27 cellular contexts compared by ENCODE assay signal in the genomic region with DNA sequence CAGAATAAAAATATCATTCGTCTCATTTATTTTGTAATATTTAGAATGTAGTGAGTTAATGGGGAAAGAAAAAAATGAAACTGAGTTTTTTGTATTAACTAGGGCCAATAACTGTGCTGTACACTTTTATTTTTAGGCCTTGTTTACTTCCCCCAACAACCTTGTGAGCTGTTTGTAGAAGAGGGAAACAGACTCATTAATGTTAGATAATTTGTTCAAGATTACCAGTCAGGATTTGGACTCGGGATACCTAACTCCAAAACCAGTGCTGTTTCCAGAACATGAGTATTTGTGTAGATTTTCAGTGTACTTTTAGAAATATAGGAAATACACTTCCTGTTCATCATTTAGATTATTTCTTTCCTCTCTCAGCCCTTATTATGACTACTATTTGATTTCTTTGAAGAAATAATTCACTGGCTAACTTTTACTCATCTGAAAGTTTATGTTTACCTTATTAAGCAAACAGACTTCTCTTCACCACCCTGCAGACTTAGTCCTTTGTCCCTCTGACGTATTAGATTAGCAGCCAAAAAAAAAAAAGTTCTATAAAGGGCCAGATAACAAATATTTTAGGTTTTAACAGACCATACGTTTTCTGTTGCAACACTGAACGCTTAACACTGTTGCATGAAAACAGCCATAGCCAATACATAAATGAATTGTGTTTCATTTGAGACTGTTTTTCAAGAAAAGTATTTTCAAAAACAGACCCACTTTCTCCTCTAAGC.
DNase-seq lines count a peak whose midpoint lies in the region; ATAC-seq, FAIRE-seq and TF ChIP-seq lines count a peak whose summit lies in the region.
"Had no signal": no experiment of that assay in that cellular context is flagged by ENCODE, and none has a peak within 500 bp of the region (broad histone marks: within the 10 kb centered on the region; RNA-seq: fewer than 3 reads in every experiment).

No MANE protein-coding gene starts in this region.

- H3K9me3 ChIP-seq in AG04450 (ENCODE audit: control insufficient read depth, insufficient read depth, low read length) (peaks cover 3% of the 10 kb centered on the region; the same call in 1 of the 2 replicates), astrocyte (ENCODE audit: insufficient read depth, low read depth, low read length) (no peaks in the 10 kb centered on the region), osteoblast (ENCODE audit: low read depth, low read length) (no peaks in the 10 kb centered on the region)
- H3K9me3 ChIP-seq: suprapubic skin had no signal

- CTCF ChIA-PET in AG04450 (lab: Charles Lee), result interaction anchor here (1.5 kb wide), 1 partner anchor 15 kb away, joined by 3 read pairs; no protein-coding TSS in a partner anchor

- TF ChIP-seq CTCF in AG04450 (IDR thresholded peaks at IDR 0.05; ENCODE audit: low read depth, low read length), result no peak
- no peak for TF ChIP-seq CTCF in astrocyte (IDR thresholded peaks at IDR 0.05; ENCODE audit: insufficient read depth, low read depth, low read length)
- TF ChIP-seq CTCF in glutamatergic neuron (IDR thresholded peaks at IDR 0.05; ENCODE audit: partially characterized antibody, unreplicated experiment), result no peak
- TF ChIP-seq CTCF in osteoblast (IDR thresholded peaks at IDR 0.05; ENCODE audit: extremely low read depth, low read depth, low read length), result no peak

- FAIRE-seq in astrocyte (lab: Jason Lieb, UNC) (peak; percentile 65), GM12891 (lab: Jason Lieb, UNC) (no peak)

- ATAC-seq in GM18907 (IDR thresholded peaks at IDR 0.05; ENCODE audit: unreplicated experiment), result no peak
- ATAC-seq in activated naive CD8-positive, alpha-beta T cell treated with anti-CD3 and anti-CD28 coated beads, Interleukin-2, amount 50 U/mL, for 24 hours, result no peak
- ATAC-seq: activated T-cell treated with anti-CD3 and anti-CD28 coated beads, Interleukin-2, amount 50 U/mL, for 72 hours; stimulated activated memory B cell treated with anti-CD40 and anti-IgM and Interleukin-4, amounts not matched to agents 10 μg/mL and 1 μg/mL and 100 μg/mL, for 72 hours had no signal

- H3K4me3 ChIP-seq in AG04450 (ENCODE audit: low read depth, low read length) (no peak overlapping the region), astrocyte (ENCODE audit: insufficient read depth, low read depth, low read length) (no peak overlapping the region), osteoblast (ENCODE audit: insufficient read depth, low read length) (no peak overlapping the region)
- H3K4me3 ChIP-seq: spleen, suprapubic skin had no signal

- POLR2A ChIA-PET in AG04450 (lab: Yijun Ruan, JAX), result no interaction called here

- H3K9ac ChIP-seq in astrocyte (ENCODE audit: low read length), result no peak overlapping the region

- H3K27ac Mint-ChIP-seq in astrocyte (ENCODE audit: unreplicated experiment), result no peak overlapping the region
- H3K27ac Mint-ChIP-seq in glutamatergic neuron (ENCODE audit: unreplicated experiment), result peak overlapping the region; percentile 84
- H3K27ac Mint-ChIP-seq in activated naive CD8-positive, alpha-beta T cell treated with anti-CD3 and anti-CD28 coated beads, Interleukin-2, amount 50 U/mL, for 24 hours, result no peak overlapping the region
- H3K27ac Mint-ChIP-seq: activated CD4-positive, alpha-beta T cell treated with anti-CD3 and anti-CD28 coated beads, Interleukin-2, amount 10 ng/mL, durations not matched to agents 7 days and 5 days; activated T-cell treated with anti-CD3 and anti-CD28 coated beads, Interleukin-2, amount 50 U/mL, for 72 hours; stimulated activated memory B cell treated with anti-CD40 and anti-IgM and Interleukin-4, amounts not matched to agents 10 μg/mL and 1 μg/mL and 100 μg/mL, for 72 hours had no signal

- H3K36me3 Mint-ChIP-seq in astrocyte (ENCODE audit: low read depth, unreplicated experiment), result peaks cover 13% of the 10 kb centered on the region
- no peaks in the 10 kb centered on the region for H3K36me3 Mint-ChIP-seq in glutamatergic neuron (ENCODE audit: unreplicated experiment)
- peaks cover 30% of the 10 kb centered on the region for H3K36me3 Mint-ChIP-seq in activated naive CD8-positive, alpha-beta T cell treated with anti-CD3 and anti-CD28 coated beads, Interleukin-2, amount 50 U/mL, for 24 hours (ENCODE audit: low read depth)

- H4K20me1 ChIP-seq in astrocyte (ENCODE audit: insufficient read depth, low read length) (no peaks in the 10 kb centered on the region), osteoblast (ENCODE audit: insufficient read depth, low read length) (no peaks in the 10 kb centered on the region)

- H3K4me2 ChIP-seq in astrocyte (ENCODE audit: low read length) (no peak overlapping the region), osteoblast (ENCODE audit: insufficient read depth, low read length) (peak overlapping the region; percentile 9)

- H3K9me3 Mint-ChIP-seq in astrocyte (ENCODE audit: unreplicated experiment), result no peaks in the 10 kb centered on the region
- H3K9me3 Mint-ChIP-seq in glutamatergic neuron (ENCODE audit: unreplicated experiment), result peaks cover 7% of the 10 kb centered on the region
- peaks cover 11% of the 10 kb centered on the region for H3K9me3 Mint-ChIP-seq in activated naive CD8-positive, alpha-beta T cell treated with anti-CD3 and anti-CD28 coated beads, Interleukin-2, amount 50 U/mL, for 24 hours

- no peaks in the 10 kb centered on the region for H3K27me3 Mint-ChIP-seq in astrocyte (ENCODE audit: low read depth, unreplicated experiment)
- no peaks in the 10 kb centered on the region for H3K27me3 Mint-ChIP-seq in glutamatergic neuron (ENCODE audit: unreplicated experiment)
- no peaks in the 10 kb centered on the region for H3K27me3 Mint-ChIP-seq in activated naive CD8-positive, alpha-beta T cell treated with anti-CD3 and anti-CD28 coated beads, Interleukin-2, amount 50 U/mL, for 24 hours
- H3K27me3 Mint-ChIP-seq: activated CD4-positive, alpha-beta T cell treated with anti-CD3 and anti-CD28 coated beads, Interleukin-2, amount 10 ng/mL, durations not matched to agents 7 days and 5 days; naive B cell; stimulated activated memory B cell treated with anti-CD40 and anti-IgM and Interleukin-4, amounts not matched to agents 10 μg/mL and 1 μg/mL and 100 μg/mL, for 72 hours had no signal

- H3K79me2 ChIP-seq in astrocyte (ENCODE audit: insufficient read depth, low read length), result peaks cover 6% of the 10 kb centered on the region
- no peaks in the 10 kb centered on the region for H3K79me2 ChIP-seq in osteoblast (ENCODE audit: insufficient read depth, low read length)

- DNase-seq in AG04450 (ENCODE audit: low read depth, low spot score) (no peak), astrocyte (ENCODE audit: low read depth) (no peak), glutamatergic neuron (no peak), osteoblast (ENCODE audit: insufficient read length, low spot score, missing footprints) (no peak), GM12891 (ENCODE audit: insufficient read length, low spot score) (no peak)
- no peak for DNase-seq in activated naive CD8-positive, alpha-beta T cell treated with anti-CD3 and anti-CD28 coated beads, Interleukin-2, amount 50 U/mL, for 24 hours
- DNase-seq in stimulated activated CD4-positive, alpha-beta T cell treated with anti-CD3 and anti-CD28 coated beads, Interleukin-1b, Interleukin-23, amount 100 ng/mL, for 48 hours, result no peak
- DNase-seq: ACHN; activated CD4-positive, alpha-beta T cell treated with anti-CD3 and anti-CD28 coated beads, Interleukin-2, amount 10 ng/mL, durations not matched to agents 7 days and 5 days; activated naive CD4-positive, alpha-beta T cell treated with Interleukin-2 at 50 U/mL for 16 hours; activated T-cell treated with anti-CD3 and anti-CD28 coated beads, Interleukin-2, amount 50 U/mL, for 72 hours; amniotic stem cell; effector CD4-positive, alpha-beta T cell; erythroblast; kidney glomerular epithelial cell; naive B cell; NCI-H1105; NCI-H1930; NCI-H774; spleen; stimulated activated CD4-positive, alpha-beta T cell treated with anti-CD3 and anti-CD28 coated beads, Interleukin-4, amount 100 ng/mL, for 1 hour had no signal

- TF ChIP-seq POLR2A in GM12891 (IDR thresholded peaks at IDR 0.05; ENCODE audit: low read depth, low read length), result no peak

- peaks cover 3% of the 10 kb centered on the region for H3K36me3 ChIP-seq in astrocyte (ENCODE audit: insufficient read depth, low read length)
- peaks cover 7% of the 10 kb centered on the region for H3K36me3 ChIP-seq in osteoblast (ENCODE audit: insufficient read depth, low read length)
- H3K36me3 ChIP-seq: suprapubic skin had no signal

- H3K4me1 ChIP-seq in astrocyte (ENCODE audit: insufficient read depth, low read length) (no peaks in the 10 kb centered on the region), osteoblast (ENCODE audit: insufficient read depth, low read length) (no peaks in the 10 kb centered on the region)

- H3K27ac ChIP-seq in AG04450 (ENCODE audit: low read depth, low read length) (peak overlapping the region; percentile 72), astrocyte (ENCODE audit: low read depth, low read length) (no peak overlapping the region), osteoblast (ENCODE audit: low read depth, low read length) (peak overlapping the region; percentile 36)
- H3K27ac ChIP-seq: C4-2B, RWPE1, suprapubic skin, VCaP had no signal

- no peak overlapping the region for H2AFZ ChIP-seq in astrocyte (ENCODE audit: low read depth, low read length)
- H2AFZ ChIP-seq in osteoblast (ENCODE audit: low read length), result no peak overlapping the region

- H3K4me1 Mint-ChIP-seq in astrocyte (ENCODE audit: low read depth, unreplicated experiment) (no peaks in the 10 kb centered on the region), glutamatergic neuron (ENCODE audit: low read depth, unreplicated experiment) (peaks cover 42% of the 10 kb centered on the region)
- H3K4me1 Mint-ChIP-seq in activated naive CD8-positive, alpha-beta T cell treated with anti-CD3 and anti-CD28 coated beads, Interleukin-2, amount 50 U/mL, for 24 hours, result no peaks in the 10 kb centered on the region
- H3K4me1 Mint-ChIP-seq: activated CD4-positive, alpha-beta T cell treated with anti-CD3 and anti-CD28 coated beads, Interleukin-2, amount 10 ng/mL, durations not matched to agents 7 days and 5 days; stimulated activated memory B cell treated with anti-CD40 and anti-IgM and Interleukin-4, amounts not matched to agents 10 μg/mL and 1 μg/mL and 100 μg/mL, for 72 hours had no signal

- H3K4me3 Mint-ChIP-seq in astrocyte (ENCODE audit: unreplicated experiment) (no peak overlapping the region), glutamatergic neuron (ENCODE audit: unreplicated experiment) (peak overlapping the region; percentile 66)
- H3K4me3 Mint-ChIP-seq in activated naive CD8-positive, alpha-beta T cell treated with anti-CD3 and anti-CD28 coated beads, Interleukin-2, amount 50 U/mL, for 24 hours, result no peak overlapping the region
- H3K4me3 Mint-ChIP-seq: activated CD4-positive, alpha-beta T cell treated with anti-CD3 and anti-CD28 coated beads, Interleukin-2, amount 10 ng/mL, durations not matched to agents 7 days and 5 days; activated T-cell treated with anti-CD3 and anti-CD28 coated beads, Interleukin-2, amount 50 U/mL, for 72 hours; naive B cell; stimulated activated memory B cell treated with anti-CD40 and anti-IgM and Interleukin-4, amounts not matched to agents 10 μg/mL and 1 μg/mL and 100 μg/mL, for 72 hours had no signal

- H3K27me3 ChIP-seq in AG04450 (ENCODE audit: control insufficient read depth, insufficient read depth, low read length) (no peaks in the 10 kb centered on the region), astrocyte (ENCODE audit: insufficient read depth, low read length) (no peaks in the 10 kb centered on the region), osteoblast (ENCODE audit: insufficient read depth, low read length) (no peaks in the 10 kb centered on the region)
- H3K27me3 ChIP-seq: spleen, suprapubic skin had no signal
